In genomic region chr19:18558595-18558994, GRCh38 we compare ENCODE assay signal across 8 cellular contexts. TPM values are rescaled to one million over a fixed set of nuclear protein-coding genes. Genes with fewer than 3 reads are reported as not detected.
DNase-seq lines count a peak whose midpoint lies in the region; ATAC-seq and TF ChIP-seq lines count a peak whose summit lies in the region.

No MANE protein-coding gene starts in this region.

- peak overlapping the region; percentile 95 for H3K4me2 ChIP-seq in fibroblast of lung (ENCODE audit: extremely low read depth, insufficient read depth, low read length)

- TF ChIP-seq POLR2A in gastrocnemius medialis (IDR thresholded peaks at IDR 0.05) = no peak

- intact Hi-C loops in gastrocnemius medialis (cut with DNase I; ENCODE audit: low total_unique reads) = loop anchor here (5.0 kb wide), 1 partner anchor 91 kb away; no protein-coding TSS in a partner anchor

- H3K36me3 ChIP-seq in SK-N-MC (ENCODE audit: insufficient read depth, low read length) (peaks cover 16% of the 10 kb centered on the region; the same call in 1 of the 2 replicates), fibroblast of lung (ENCODE audit: control insufficient read depth, insufficient read depth, low read length) (peaks cover 3% of the 10 kb centered on the region), gastrocnemius medialis (peaks cover 0 to 9% of the 10 kb centered on the region in 2 donors)

- H3K9me3 ChIP-seq in SK-N-MC (ENCODE audit: low read depth, low read length) (no peaks in the 10 kb centered on the region), fibroblast of lung (ENCODE audit: control insufficient read depth, insufficient read depth, low read depth, low read length) (no peaks in the 10 kb centered on the region), gastrocnemius medialis (no peaks in the 10 kb centered on the region)

- peaks cover 22% of the 10 kb centered on the region for H3K79me2 ChIP-seq in fibroblast of lung (ENCODE audit: control insufficient read depth, insufficient read depth, low read length)

- H3K27me3 ChIP-seq in fibroblast of lung (ENCODE audit: control insufficient read depth, insufficient read depth, low read length) (no peaks in the 10 kb centered on the region), gastrocnemius medialis (no peaks in the 10 kb centered on the region)

- DNase-seq in SK-N-MC (ENCODE audit: low read depth, low spot score) = no peak
- DNase-seq in fibroblast of lung (ENCODE audit: low read depth in 2 of 2) = no peak
- DNase-seq in gastrocnemius medialis = no peak
- DNase-seq in NCI-H146 (lab: John Stamatoyannopoulos, UW) = no peak
- DNase-seq in kidney glomerular epithelial cell (lab: John Stamatoyannopoulos, UW) = no peak
- DNase-seq in NCI-H446 (lab: John Stamatoyannopoulos, UW) = no peak

- TF ChIP-seq CTCF in GM12875 (IDR thresholded peaks at IDR 0.05; ENCODE audit: borderline replicate concordance, insufficient read depth, low read depth, low read length) (no peak), fibroblast of lung (conservative IDR thresholded peaks at IDR 0.05 in 1 of 2, IDR thresholded peaks at IDR 0.05 in 1 of 2; ENCODE audit: low read depth in 1 of 2, low read length in 2 of 2) (no peak), gastrocnemius medialis (IDR thresholded peaks at IDR 0.05 in 4 of 5, conservative IDR thresholded peaks at IDR 0.05 in 1 of 5) (no peak)

- H3K4me1 ChIP-seq in fibroblast of lung (ENCODE audit: control insufficient read depth, extremely low read depth, insufficient read depth, low read length) (peaks cover 2% of the 10 kb centered on the region), gastrocnemius medialis (peaks cover 0 to 17% of the 10 kb centered on the region in 2 donors)

- H3K27ac ChIP-seq in SK-N-MC (peak overlapping the region; percentile 72), fibroblast of lung (ENCODE audit: insufficient read depth, low read length) (peak overlapping the region; percentile 95), gastrocnemius medialis (peak overlapping the region; percentile 95 to 98 (median 96))

- H3K4me3 ChIP-seq in GM12875 (ENCODE audit: low read depth, low read length) = peak overlapping the region; percentile 94
- peak overlapping the region; percentile 95 for H3K4me3 ChIP-seq in SK-N-MC
- H3K4me3 ChIP-seq in fibroblast of lung (replicated peaks in 1 of 4; ENCODE audit: control extremely low read depth in 1 of 4, insufficient read depth in 1 of 4, low read depth in 3 of 4, low read length in 4 of 4) = peak overlapping the region; percentile 74 to 96 (median 94)
- H3K4me3 ChIP-seq in gastrocnemius medialis = peak overlapping the region; percentile 82 to 91 (median 88)

- no peaks in the 10 kb centered on the region for H4K20me1 ChIP-seq in fibroblast of lung (ENCODE audit: control insufficient read depth, extremely low read depth, insufficient read depth, low read length)

- ATAC-seq in gastrocnemius medialis (no peak), GM21390 (IDR thresholded peaks at IDR 0.05; ENCODE audit: unreplicated experiment) (no peak)

- no peak overlapping the region for H2AFZ ChIP-seq in fibroblast of lung (ENCODE audit: low read length)

- H3K9ac ChIP-seq in SK-N-MC (ENCODE audit: insufficient read length) (peak overlapping the region; percentile 98), fibroblast of lung (ENCODE audit: insufficient read depth, low read length) (peak overlapping the region; percentile 92)

- in situ Hi-C loops in gastrocnemius medialis (cut with MboI; ENCODE audit: low sequenced_read_pairs in 4 of 4) = loop anchor here in 1 of 4 donors (25.0 kb wide), 1 partner anchor 96 kb away; no protein-coding TSS in a partner anchor

RNA-seq across cellular contexts. Expression of gene KXD1, which starts 0.9 kb away (rescaled TPM):
- total RNA-seq in fibroblast of lung (63.3 and 65.0 TPM in 2 replicates), gastrocnemius medialis (100 to 1,000 TPM in 3 of 4 donors, 10 to 100 TPM in 1; 97.1 to 155 (median 106) TPM)
- 108 and 167 TPM in 2 replicates for polyA plus RNA-seq in fibroblast of lung
- polyA plus RNA-seq in fibroblast of lung (2012) = 107 and 136 TPM in 2 replicates
- polyA minus RNA-seq in fibroblast of lung (ENCODE audit: low replicate concordance) = 94.9 and 186 TPM in 2 replicates

RNA-seq across cellular contexts. Expression of gene UBA52, which starts 13.1 kb away (rescaled TPM):
- total RNA-seq in fibroblast of lung (917 and 1,142 TPM in 2 replicates), gastrocnemius medialis (100 to 1,000 TPM; 512 to 719 (median 537) TPM)
- polyA plus RNA-seq in fibroblast of lung = 1,018 and 1,460 TPM in 2 replicates
- polyA plus RNA-seq in fibroblast of lung (2012) = 1,726 and 2,094 TPM in 2 replicates
- polyA minus RNA-seq in fibroblast of lung (ENCODE audit: low replicate concordance) = 3,202 and 3,482 TPM in 2 replicates

RNA-seq across cellular contexts. Expression of gene FKBP8, which starts 15.2 kb away (rescaled TPM):
- total RNA-seq in fibroblast of lung = 230 and 289 TPM in 2 replicates
- 128 and 135 TPM in 2 replicates for polyA plus RNA-seq in fibroblast of lung
- polyA plus RNA-seq in fibroblast of lung (2012) = 268 and 272 TPM in 2 replicates
- polyA minus RNA-seq in fibroblast of lung (ENCODE audit: low replicate concordance) = 98.0 and 170 TPM in 2 replicates
- total RNA-seq in gastrocnemius medialis = 100 to 1,000 TPM; 157 to 195 (median 184) TPM

RNA-seq across cellular contexts. Expression of gene REX1BD, which starts 30.0 kb away (rescaled TPM):
- total RNA-seq in fibroblast of lung (37.0 and 37.5 TPM in 2 replicates), gastrocnemius medialis (100 to 1,000 TPM; 163 to 337 (median 187) TPM)
- 16.2 and 21.2 TPM in 2 replicates for polyA plus RNA-seq in fibroblast of lung
- polyA plus RNA-seq in fibroblast of lung (2012) = 40.1 and 63.2 TPM in 2 replicates
- polyA minus RNA-seq in fibroblast of lung (ENCODE audit: low replicate concordance) = 3.3 and 3.9 TPM in 2 replicates

RNA-seq across cellular contexts. Expression of gene ELL, which starts 36.7 kb away (rescaled TPM):
- total RNA-seq in fibroblast of lung (17.7 and 18.7 TPM in 2 replicates), gastrocnemius medialis (10 to 100 TPM; 21.8 to 30.8 (median 27.3) TPM)
- polyA plus RNA-seq in fibroblast of lung = 4.4 and 6.6 TPM in 2 replicates
- polyA plus RNA-seq in fibroblast of lung (2012) = 8.1 and 10.6 TPM in 2 replicates
- 10.3 and 24.9 TPM in 2 replicates for polyA minus RNA-seq in fibroblast of lung (ENCODE audit: low replicate concordance)
